In the genomic region with DNA sequence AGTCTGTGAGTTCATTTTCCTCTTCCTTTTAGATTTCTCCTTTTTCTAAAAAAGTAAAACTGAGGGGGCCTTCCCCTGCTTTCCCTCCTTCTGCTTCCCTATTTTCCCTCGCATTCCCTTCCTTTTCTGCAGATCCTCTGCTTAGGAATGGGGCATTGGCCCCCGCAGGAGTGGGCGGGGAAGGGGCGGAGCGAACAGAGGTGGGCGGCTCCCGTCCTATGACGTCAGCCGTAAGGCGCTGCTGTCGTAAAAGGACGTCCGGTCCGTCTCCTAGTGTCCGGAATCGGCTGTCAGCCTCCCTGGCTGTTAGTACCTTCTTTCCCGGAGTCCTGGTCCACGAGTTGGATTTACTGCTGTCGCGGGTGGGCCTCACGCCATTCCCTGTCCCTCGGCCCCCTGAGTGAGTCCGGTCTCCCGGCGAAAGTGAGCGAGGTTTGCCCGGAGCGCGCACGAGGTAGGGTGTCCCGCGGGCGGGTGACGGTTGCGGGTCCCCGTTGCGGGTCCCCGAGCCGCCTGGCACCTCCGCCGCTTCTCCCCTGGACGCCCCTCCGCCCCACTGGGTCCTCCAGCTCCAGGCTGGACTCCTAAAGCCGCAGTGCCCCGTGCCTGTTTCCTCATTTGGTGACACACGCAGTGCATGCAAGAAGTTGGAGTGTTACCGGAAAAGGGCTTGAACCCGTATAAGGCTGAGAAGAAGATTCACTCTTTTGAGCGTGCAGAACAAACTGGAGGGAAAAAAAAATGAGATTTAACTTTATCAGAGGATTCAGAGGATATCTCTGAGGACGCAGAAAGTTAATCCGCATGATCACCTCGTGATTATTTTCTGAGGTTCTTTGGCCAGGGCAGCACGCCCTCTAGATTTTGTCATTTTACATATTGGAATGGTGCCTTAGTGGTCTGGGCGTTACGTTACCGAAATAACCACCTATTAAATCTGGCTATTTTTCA, we compare ENCODE assay signal across 8 cellular contexts. TPM values are rescaled to one million over a fixed set of nuclear protein-coding genes. Genes with fewer than 3 reads are reported as not detected.
DNase-seq lines count a peak whose midpoint lies in the region; ATAC-seq and TF ChIP-seq lines count a peak whose summit lies in the region.

Gene ZNF330 (plus strand): TSS at position 241 of the 951 bp plus-strand sequence. CDS start 1,477 bp downstream, outside the sequence.

- H3K9me3 Mint-ChIP-seq in activated CD4-positive, alpha-beta T cell treated with anti-CD3 and anti-CD28 coated beads for 36 hours (ENCODE audit: low read depth) = no peaks in the 10 kb centered on the region

- no peaks in the 10 kb centered on the region for H3K27me3 ChIP-seq in kidney epithelial cell (ENCODE audit: control insufficient read depth, insufficient read depth, low read length)

- DNase-seq in AML-193 (lab: John Stamatoyannopoulos, UW) = peak; percentile 65 to 66
- DNase-seq in NCI-H446 treated with DMSO at 0.1 percent for 48 hours (lab: John Stamatoyannopoulos, UW) = peak; percentile 65
- peak; percentile 93 for DNase-seq in activated CD4-positive, alpha-beta T cell treated with anti-CD3 and anti-CD28 coated beads for 36 hours
- DNase-seq in kidney epithelial cell (ENCODE audit: low read depth) = peak; percentile 37
- DNase-seq in stimulated activated CD4-positive, alpha-beta T cell treated with anti-CD3 and anti-CD28 coated beads, Interleukin-15, amount 100 ng/mL, for 48 hours (ENCODE audit: low read depth in 2 of 2) = peak; percentile 75 to 80

- peak within 1 kb of the TSS; percentile 92 for H3K4me3 Mint-ChIP-seq in activated CD4-positive, alpha-beta T cell treated with anti-CD3 and anti-CD28 coated beads for 36 hours

- POLR2A ChIA-PET in activated CD4-positive, alpha-beta T cell treated with anti-CD3 and anti-CD28 coated beads for 36 hours (lab: Charles Lee) = no interaction called here

- H3K27me3 Mint-ChIP-seq in activated CD4-positive, alpha-beta T cell treated with anti-CD3 and anti-CD28 coated beads for 36 hours = no peaks in the 10 kb centered on the region

- H3K27ac Mint-ChIP-seq in activated CD4-positive, alpha-beta T cell treated with anti-CD3 and anti-CD28 coated beads for 36 hours = peak within 1 kb of the TSS; percentile 97

- peaks cover 1% of the 10 kb centered on the region for H3K36me3 ChIP-seq in kidney epithelial cell (ENCODE audit: control insufficient read depth, insufficient read depth, low read length)

- CTCF ChIA-PET in activated CD4-positive, alpha-beta T cell treated with anti-CD3 and anti-CD28 coated beads for 36 hours (lab: Charles Lee) = no interaction called here

- H3K36me3 Mint-ChIP-seq in activated CD4-positive, alpha-beta T cell treated with anti-CD3 and anti-CD28 coated beads for 36 hours (ENCODE audit: low read depth) = peaks cover 31% of the 10 kb centered on the region

- peak within 1 kb of the TSS; percentile 89 for H3K4me3 ChIP-seq in kidney epithelial cell (ENCODE audit: low read depth, low read length)

- ATAC-seq in GM18907 (IDR thresholded peaks at IDR 0.05; ENCODE audit: unreplicated experiment) (peak; percentile 93), HG03159 (IDR thresholded peaks at IDR 0.05; ENCODE audit: unreplicated experiment) (peak; percentile 86)
- peak; percentile 85 for ATAC-seq in activated CD4-positive, alpha-beta T cell treated with anti-CD3 and anti-CD28 coated beads for 36 hours

- peak within 1 kb of the TSS; percentile 91 for H3K27ac ChIP-seq in cingulate gyrus (ENCODE audit: low read depth, low read length)

- H3K4me1 Mint-ChIP-seq in activated CD4-positive, alpha-beta T cell treated with anti-CD3 and anti-CD28 coated beads for 36 hours = peaks cover 41% of the 10 kb centered on the region

- TF ChIP-seq CTCF in kidney epithelial cell (IDR thresholded peaks at IDR 0.05; ENCODE audit: insufficient read depth, low read length, poor library complexity, severe bottlenecking) = peak; percentile 32

- intact Hi-C loops in activated CD4-positive, alpha-beta T cell treated with anti-CD3 and anti-CD28 coated beads for 36 hours (cut with DNase I, micrococcal nuclease) = loop anchor here (2.0 to 10.0 kb wide), 7 partner anchors 414 to 1964 kb away; partner anchors contain the start of genes IL15 (in 2 of the 2), USP38 (in 2 of the 2), SCOC (in 1 of the 2) and SETD7 (in 1 of the 2)

RNA-seq across cellular contexts. Expression of gene ZNF330, which starts in this region (rescaled TPM):
- total RNA-seq in activated CD4-positive, alpha-beta T cell treated with anti-CD3 and anti-CD28 coated beads for 36 hours = 10 to 100 TPM; 40.5 to 65.7 TPM
- 16.4 and 21.5 TPM in 2 replicates for total RNA-seq in kidney epithelial cell

Comparison
In these comparisons a context has a peak if more than half of its experiments do, and no peak if none do; other contexts are left out.
1. Peak in every context shown above with its lines: DNase-seq, ATAC-seq, H3K4me3 ChIP-seq and H3K27ac ChIP-seq.
2. DNase-seq: peak in every context shown above with its lines; median percentile 93 in activated CD4-positive, alpha-beta T cell treated with anti-CD3 and anti-CD28 coated beads for 36 hours; 78 in stimulated activated CD4-positive, alpha-beta T cell treated with anti-CD3 and anti-CD28 coated beads, Interleukin-15, amount 100 ng/mL, for 48 hours; 66 in AML-193; 65 in NCI-H446 treated with DMSO at 0.1 percent for 48 hours; 37 in kidney epithelial cell.